23 cellular contexts compared by ENCODE assay signal in genomic region chr1:9534953-9535352, GRCh38.
"Had no signal": no experiment of that assay in that cellular context is flagged by ENCODE, and none has a peak within 500 bp of the region (broad histone marks: within the 10 kb centered on the region; RNA-seq: fewer than 3 reads in every experiment).

No MANE protein-coding gene starts in this region.

- H3K27me3 ChIP-seq: dorsolateral prefrontal cortex, esophagus muscularis mucosa, esophagus squamous epithelium, foreskin keratinocyte, gastrocnemius medialis, gastroesophageal sphincter, heart left ventricle, heart right ventricle had no signal

- DNase-seq: cortex of kidney; dermis blood vessel endothelial cell; dorsolateral prefrontal cortex; effector CD4-positive, alpha-beta T cell; effector CD8-positive, alpha-beta T cell; effector memory CD4-positive, alpha-beta T cell; effector memory CD8-positive, alpha-beta T cell; endodermal cell; erythroblast; esophagus squamous epithelium; foreskin fibroblast; foreskin keratinocyte; foreskin melanocyte; gastrocnemius medialis; glutamatergic neuron; head of caudate nucleus; heart left ventricle; heart right ventricle had no signal

- H3K9me3 ChIP-seq: esophagus muscularis mucosa, esophagus squamous epithelium, gastrocnemius medialis, gastroesophageal sphincter, heart left ventricle, heart right ventricle had no signal

- H3K4me1 ChIP-seq: foreskin keratinocyte had no signal

- H3K27ac ChIP-seq: coronary artery, epithelial cell of prostate, esophagus muscularis mucosa, esophagus squamous epithelium, foreskin keratinocyte, gastrocnemius medialis, gastroesophageal sphincter, heart left ventricle, heart right ventricle had no signal

- ATAC-seq: effector memory CD8-positive, alpha-beta T cell; esophagus mucosa; foreskin keratinocyte; gastrocnemius medialis; gastroesophageal sphincter; heart left ventricle; heart right ventricle had no signal

- H3K4me3 ChIP-seq: coronary artery, dorsolateral prefrontal cortex, esophagus muscularis mucosa, esophagus squamous epithelium, gastrocnemius medialis, gastroesophageal sphincter, heart left ventricle, heart right ventricle had no signal

- H3K36me3 ChIP-seq: esophagus muscularis mucosa, esophagus squamous epithelium, gastrocnemius medialis, gastroesophageal sphincter, heart left ventricle, heart right ventricle had no signal
